In the genomic region with DNA sequence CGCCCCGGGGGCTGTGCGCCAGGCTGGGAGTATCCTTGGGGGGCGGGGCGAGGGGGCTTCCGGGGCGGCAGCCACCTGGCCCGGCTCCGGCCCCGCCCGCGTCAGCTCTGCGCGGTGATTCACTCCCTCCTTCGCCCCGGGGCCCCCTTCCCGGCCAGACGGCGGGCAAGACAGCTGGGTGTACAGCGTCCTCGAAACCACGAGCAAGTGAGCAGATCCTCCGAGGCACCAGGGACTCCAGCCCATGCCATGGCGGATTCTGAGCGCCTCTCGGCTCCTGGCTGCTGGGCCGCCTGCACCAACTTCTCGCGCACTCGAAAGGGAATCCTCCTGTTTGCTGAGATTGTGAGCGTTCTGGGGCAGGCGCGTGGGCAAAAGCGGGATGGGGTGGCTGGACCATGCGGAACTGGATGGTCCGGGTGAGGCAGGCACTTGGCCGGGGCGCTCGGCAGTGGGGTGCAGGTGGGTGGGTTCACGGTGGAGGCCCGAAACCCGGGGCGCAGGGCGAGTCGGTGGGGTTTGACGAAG, we compare ENCODE assay signal across 8 cellular contexts. TPM values are rescaled to one million over a fixed set of nuclear protein-coding genes. Genes with fewer than 3 reads are reported as not detected.
A peak's percentile ranks its signal among the peaks of the same experiment; 100 is the strongest.
DNase-seq lines count a peak whose midpoint lies in the region; ATAC-seq and TF ChIP-seq lines count a peak whose summit lies in the region.

A gene with protein sequence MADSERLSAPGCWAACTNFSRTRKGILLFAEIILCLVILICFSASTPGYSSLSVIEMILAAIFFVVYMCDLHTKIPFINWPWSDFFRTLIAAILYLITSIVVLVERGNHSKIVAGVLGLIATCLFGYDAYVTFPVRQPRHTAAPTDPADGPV (plus strand): TSS at position 147 of the 528 bp plus-strand sequence. CDS start 103 bp downstream, at position 250.

- peak within 1 kb of the TSS; percentile 86 for H3K4me3 Mint-ChIP-seq in T-helper 1 cell treated with Interleukin-12 subunit alpha and Interleukin-12 subunit beta and Interleukin-4 antibody, amounts not matched to agents 30 μg/mL and 1 μg/mL, for 36 hours

- no peak for TF ChIP-seq CTCF in 22Rv1 (IDR thresholded peaks at IDR 0.05)
- no peak for TF ChIP-seq CTCF in ascending aorta (IDR thresholded peaks at IDR 0.05)

- H3K9me3 ChIP-seq in ascending aorta (no peaks in the 10 kb centered on the region), iPS-18a (ENCODE audit: control insufficient read depth, low read depth, low read length) (no peaks in the 10 kb centered on the region)

- H3K36me3 ChIP-seq in ascending aorta: peaks cover 14 to 18% of the 10 kb centered on the region in 2 donors
- no peaks in the 10 kb centered on the region for H3K36me3 ChIP-seq in iPS-18a (ENCODE audit: control insufficient read depth, low read depth, low read length)

- no peaks in the 10 kb centered on the region for H3K27me3 Mint-ChIP-seq in T-helper 1 cell treated with Interleukin-12 subunit alpha and Interleukin-12 subunit beta and Interleukin-4 antibody, amounts not matched to agents 30 μg/mL and 1 μg/mL, for 36 hours (ENCODE audit: low read depth)

- H3K27ac Mint-ChIP-seq in T-helper 1 cell treated with Interleukin-12 subunit alpha and Interleukin-12 subunit beta and Interleukin-4 antibody, amounts not matched to agents 30 μg/mL and 1 μg/mL, for 36 hours: peak within 1 kb of the TSS; percentile 75

- no peak for DNase-seq in HT-29 (ENCODE audit: low spot score)
- DNase-seq in ascending aorta (ENCODE audit: low spot score in 2 of 2): peak in 1 of 2 donors; percentile 85
- DNase-seq in stimulated activated CD4-positive, alpha-beta T cell treated with anti-CD3 and anti-CD28 coated beads, Interleukin-12 subunit alpha, Interleukin-12 subunit beta, amount 100 ng/mL, for 48 hours (ENCODE audit: low read depth in 2 of 3, low spot score in 1 of 3): peak in 2 of 3 donors; percentile 62 to 64
- no peak for DNase-seq in dedifferentiated amniotic fluid mesenchymal stem cell (ENCODE audit: extremely low spot score)

- H3K4me1 ChIP-seq in ascending aorta (peaks cover 4% of the 10 kb centered on the region in 2 donors), iPS-18a (ENCODE audit: control insufficient read depth, low read depth, low read length) (peaks cover 6% of the 10 kb centered on the region)

- no peaks in the 10 kb centered on the region for H3K27me3 ChIP-seq in ascending aorta
- H3K27me3 ChIP-seq in iPS-18a (ENCODE audit: control insufficient read depth, insufficient read depth, low read length): peaks cover 27% of the 10 kb centered on the region

- H3K27ac ChIP-seq in 22Rv1: peak within 1 kb of the TSS; percentile 37
- H3K27ac ChIP-seq in ascending aorta: peak within 1 kb of the TSS; percentile 88 to 89
- H3K27ac ChIP-seq in iPS-18a (ENCODE audit: low read length): no peak within 1 kb of the TSS

- ATAC-seq in GM18867 (IDR thresholded peaks at IDR 0.05; ENCODE audit: unreplicated experiment): peak; percentile 30

- intact Hi-C loops in ascending aorta (cut with DNase I): no loop called here

- H3K9me3 Mint-ChIP-seq in T-helper 1 cell treated with Interleukin-12 subunit alpha and Interleukin-12 subunit beta and Interleukin-4 antibody, amounts not matched to agents 30 μg/mL and 1 μg/mL, for 36 hours: no peaks in the 10 kb centered on the region

- H3K4me1 Mint-ChIP-seq in T-helper 1 cell treated with Interleukin-12 subunit alpha and Interleukin-12 subunit beta and Interleukin-4 antibody, amounts not matched to agents 30 μg/mL and 1 μg/mL, for 36 hours (ENCODE audit: low read depth): peaks cover 23% of the 10 kb centered on the region

- no peak within 1 kb of the TSS for H3K9ac ChIP-seq in iPS-18a (ENCODE audit: low read length)

- peaks cover 15% of the 10 kb centered on the region for H3K36me3 Mint-ChIP-seq in T-helper 1 cell treated with Interleukin-12 subunit alpha and Interleukin-12 subunit beta and Interleukin-4 antibody, amounts not matched to agents 30 μg/mL and 1 μg/mL, for 36 hours (ENCODE audit: low read depth)

- H3K4me3 ChIP-seq in ascending aorta (peak within 1 kb of the TSS; percentile 70 to 72), iPS-18a (ENCODE audit: low read length) (peak within 1 kb of the TSS; percentile 41)

RNA-seq across cellular contexts. Expression of the gene that starts here (rescaled TPM):
- total RNA-seq in HT-29 (2014; rRNA removed; shearing (Covaris generic)): 27.3 and 28.1 TPM in 2 replicates
- total RNA-seq in ascending aorta: 51.6 TPM

Comparison
In these comparisons a context has a peak if more than half of its experiments do, and no peak if none do; other contexts are left out.
1. DNase-seq: peak in stimulated activated CD4-positive, alpha-beta T cell treated with anti-CD3 and anti-CD28 coated beads, Interleukin-12 subunit alpha, Interleukin-12 subunit beta, amount 100 ng/mL, for 48 hours (2 of 3); none in HT-29 (single experiment) and dedifferentiated amniotic fluid mesenchymal stem cell (single experiment).